Comparison of ENCODE assay signal across 16 cellular contexts in genomic region chr6:117206951-117207687, GRCh38. TPM values are rescaled to one million over a fixed set of nuclear protein-coding genes. Genes with fewer than 3 reads are reported as not detected.
DNase-seq lines count a peak whose midpoint lies in the region; ATAC-seq and TF ChIP-seq lines count a peak whose summit lies in the region.
"Had no signal": no experiment of that assay in that cellular context is flagged by ENCODE, and none has a peak within 500 bp of the region (broad histone marks: within the 10 kb centered on the region; RNA-seq: fewer than 3 reads in every experiment).

No MANE protein-coding gene starts in this region.

- H3K27me3 ChIP-seq in SJSA1 (replicated peaks), result no peaks in the 10 kb centered on the region
- H3K27me3 ChIP-seq: BLaER1 treated with 17β-estradiol and CSF1 and Interleukin-3, amounts not matched to agents 10 nM and 100 nM; gastrocnemius medialis had no signal

- peak overlapping the region; percentile 44 for H3K27ac ChIP-seq in SJSA1
- H3K27ac ChIP-seq: BLaER1 treated with 17β-estradiol and CSF1 and Interleukin-3, amounts not matched to agents 10 nM and 100 nM; gastrocnemius medialis had no signal

- H3K9me3 ChIP-seq in SJSA1 (replicated peaks), result no peaks in the 10 kb centered on the region
- H3K9me3 ChIP-seq: BLaER1 treated with 17β-estradiol and CSF1 and Interleukin-3, amounts not matched to agents 10 nM and 100 nM; gastrocnemius medialis had no signal

- WGBS in lower leg skin, 2 donors, result 36 to 54% methylated on average over 8 of the region's 8 CpGs

- DNase-seq in HS-27A (ENCODE audit: low read depth) (peak; percentile 86), SJSA1 (ENCODE audit: low read depth in 1 of 2, low spot score in 2 of 2) (peak; percentile 77 to 90), left cardiac atrium (no peak), retinal pigment epithelial cell (ENCODE audit: low read depth) (peak; percentile 91), lower leg skin (ENCODE audit: low spot score in 2 of 2) (no peak), NCI-H774 (lab: John Stamatoyannopoulos, UW) (no peak), AG08395 (ENCODE audit: low spot score) (no peak)
- DNase-seq: activated CD4-positive, alpha-beta T cell treated with anti-CD3 and anti-CD28 coated beads for 36 hours; gastrocnemius medialis; NCI-H187 treated with DMSO at 0.1 percent for 48 hours; NCI-H524 treated with DMSO at 0.1 percent for 48 hours had no signal

- H3K36me3 ChIP-seq in SJSA1, result no peaks in the 10 kb centered on the region
- H3K36me3 ChIP-seq: BLaER1 treated with 17β-estradiol and CSF1 and Interleukin-3, amounts not matched to agents 10 nM and 100 nM; gastrocnemius medialis had no signal

- intact Hi-C loops in left cardiac atrium (cut with DNase I), result no loop called here
- intact Hi-C loops in lower leg skin (cut with DNase I; ENCODE audit: low total_unique reads), result no loop called here

- TF ChIP-seq CTCF in retinal pigment epithelial cell (conservative IDR thresholded peaks at IDR 0.05; ENCODE audit: low read depth, low read length), result no peak
- no peak for TF ChIP-seq CTCF in lower leg skin (IDR thresholded peaks at IDR 0.05)

- H3K4me3 ChIP-seq in SJSA1 (no peak overlapping the region), retinal pigment epithelial cell (ENCODE audit: low read length) (no peak overlapping the region), lower leg skin (ENCODE audit: low read depth, poor library complexity, severe bottlenecking) (no peak overlapping the region)
- H3K4me3 ChIP-seq: BLaER1 treated with 17β-estradiol and CSF1 and Interleukin-3, amounts not matched to agents 10 nM and 100 nM; gastrocnemius medialis; GM12878 had no signal

- ATAC-seq in left cardiac atrium (peak; percentile 61 to 78), GM21360 (IDR thresholded peaks at IDR 0.05; ENCODE audit: unreplicated experiment) (no peak)
- ATAC-seq: activated CD4-positive, alpha-beta T cell treated with anti-CD3 and anti-CD28 coated beads for 36 hours; gastrocnemius medialis; GM12878; HCT116 had no signal

- peaks cover 29% of the 10 kb centered on the region for H3K4me1 ChIP-seq in SJSA1 (replicated peaks)
- H3K4me1 ChIP-seq: BLaER1 treated with 17β-estradiol and CSF1 and Interleukin-3, amounts not matched to agents 10 nM and 100 nM; gastrocnemius medialis had no signal

- TF ChIP-seq POLR2A in lower leg skin (IDR thresholded peaks at IDR 0.05), result no peak

RNA-seq across cellular contexts. Expression of gene VGLL2, which starts 58.2 kb away (rescaled TPM):
- 0.05 TPM in 1 of 2 replicates, not detected in the other for total RNA-seq in SJSA1 (2014; rRNA removed; shearing (Covaris generic))
- total RNA-seq in left cardiac atrium, result 1 to 10 TPM in 1 of 2 donors, under 1 TPM in 1; 0.26 to 1.7 TPM
- not detected for total RNA-seq in lower leg skin
- total RNA-seq: activated CD4-positive, alpha-beta T cell treated with anti-CD3 and anti-CD28 coated beads for 36 hours; GM12878; osteocyte had no signal

Comparison
In these comparisons a context has a peak if more than half of its experiments do, and no peak if none do; other contexts are left out.
1. DNase-seq: peak in HS-27A (single experiment), SJSA1 (2 of 2) and retinal pigment epithelial cell (single experiment); none in left cardiac atrium (single experiment), lower leg skin (0 of 2), NCI-H774 (single experiment) and AG08395 (single experiment).